ENCODE assay signal across 1 cellular context in genomic region chr2:233854241-233854981, GRCh38.
TF ChIP-seq lines count a peak whose summit lies in the region.

HJURP (minus strand) TSS chr2:233854535; CDS start chr2:233854500, 35 bp downstream.

TF ChIP-seq in K562, 482 proteins besides CTCF, POLR2A, EP300 and RAD21 (continued from another document and continues in another):
- TF ChIP-seq SMC3 (conservative IDR thresholded peaks at IDR 0.05; ENCODE audit: insufficient read depth, low read depth, low read length): no peak
- TF ChIP-seq POLR3G (IDR thresholded peaks at IDR 0.05; ENCODE audit: extremely low read depth, insufficient read length, insufficient replicate concordance): no peak
- no peak for TF ChIP-seq NR2C1 (IDR thresholded peaks at IDR 0.05)
- TF ChIP-seq NR2C1 (tag; IDR thresholded peaks at IDR 0.05): no peak
- TF ChIP-seq CBX8 (IDR thresholded peaks at IDR 0.05; ENCODE audit: borderline replicate concordance, extremely low read depth, low read depth, low read length, poor library complexity, severe bottlenecking): no peak
- no peak for TF ChIP-seq HNRNPK (IDR thresholded peaks at IDR 0.05; ENCODE audit: low read depth, low read length, poor library complexity, severe bottlenecking)
- TF ChIP-seq ZZZ3 (IDR thresholded peaks at IDR 0.05): no peak
- no peak for TF ChIP-seq NFATC3 (IDR thresholded peaks at IDR 0.05)
- peak; percentile 95 for TF ChIP-seq EP400 (IDR thresholded peaks at IDR 0.05)
- no peak for TF ChIP-seq MED1 (CRISPR knock-in tag; IDR thresholded peaks at IDR 0.05; ENCODE audit: borderline replicate concordance)
- TF ChIP-seq VEZF1 (CRISPR knock-in tag; IDR thresholded peaks at IDR 0.05): no peak; the same call in 1 of the 2 replicates
- TF ChIP-seq HMGXB4 (CRISPR knock-in tag; IDR thresholded peaks at IDR 0.05): no peak
- no peak for TF ChIP-seq THRA (IDR thresholded peaks at IDR 0.05)
- no peak for TF ChIP-seq PTTG1 (tag; IDR thresholded peaks at IDR 0.05; ENCODE audit: low read depth)
- no peak for TF ChIP-seq ZKSCAN8 (CRISPR knock-in tag; IDR thresholded peaks at IDR 0.05)
- no peak for TF ChIP-seq ZNF398 (CRISPR knock-in tag; IDR thresholded peaks at IDR 0.05)
- TF ChIP-seq ERF (CRISPR knock-in tag; IDR thresholded peaks at IDR 0.05): no peak
- TF ChIP-seq E2F6 (IDR thresholded peaks at IDR 0.05; ENCODE audit: borderline replicate concordance in 1 of 2, extremely low read depth in 1 of 2, insufficient read depth in 1 of 2, insufficient read length in 1 of 2, low read depth in 1 of 2, low read length in 1 of 2, poor library complexity in 1 of 2, severe bottlenecking in 1 of 2): peak; percentile 85 to 89
- no peak for TF ChIP-seq CCAR2 (IDR thresholded peaks at IDR 0.05; ENCODE audit: low read depth, low read length)
- TF ChIP-seq MBD1 (CRISPR knock-in tag; IDR thresholded peaks at IDR 0.05): no peak
- peak; percentile 82 for TF ChIP-seq ARID4B (CRISPR knock-in tag; IDR thresholded peaks at IDR 0.05)
- TF ChIP-seq MXD1 (CRISPR knock-in tag; IDR thresholded peaks at IDR 0.05; ENCODE audit: borderline replicate concordance, poor library complexity, severe bottlenecking): no peak
- no peak for TF ChIP-seq ZNF445 (CRISPR knock-in tag; IDR thresholded peaks at IDR 0.05; ENCODE audit: low read depth)
- TF ChIP-seq TAF9B (IDR thresholded peaks at IDR 0.05; ENCODE audit: partially characterized antibody): peak; percentile 88
- TF ChIP-seq ARID3B (CRISPR knock-in tag; IDR thresholded peaks at IDR 0.05; ENCODE audit: borderline replicate concordance): no peak
- TF ChIP-seq PKNOX1 (IDR thresholded peaks at IDR 0.05): no peak
- TF ChIP-seq DEAF1 (CRISPR knock-in tag; IDR thresholded peaks at IDR 0.05): no peak
- TF ChIP-seq USF2 (CRISPR knock-in tag; IDR thresholded peaks at IDR 0.05): no peak
- no peak for TF ChIP-seq IRF2 (CRISPR knock-in tag; IDR thresholded peaks at IDR 0.05)
- TF ChIP-seq ZNF263 (CRISPR knock-in tag; IDR thresholded peaks at IDR 0.05; ENCODE audit: borderline replicate concordance): no peak
- no peak for TF ChIP-seq ELF4 (CRISPR knock-in tag; IDR thresholded peaks at IDR 0.05)
- no peak for TF ChIP-seq ETV6 (IDR thresholded peaks at IDR 0.05; ENCODE audit: borderline replicate concordance in 1 of 2, low read depth in 2 of 2, low read length in 1 of 2)
- TF ChIP-seq ETV6 (CRISPR knock-in tag; IDR thresholded peaks at IDR 0.05; ENCODE audit: borderline replicate concordance): no peak
- no peak for TF ChIP-seq MIER1 (IDR thresholded peaks at IDR 0.05; ENCODE audit: low read depth)
- no peak for TF ChIP-seq FOXA1 (IDR thresholded peaks at IDR 0.05; ENCODE audit: borderline replicate concordance)
- TF ChIP-seq C11orf30 (IDR thresholded peaks at IDR 0.05; ENCODE audit: low read depth): peak; percentile 74
- no peak for TF ChIP-seq ZNF583 (CRISPR knock-in tag; IDR thresholded peaks at IDR 0.05)
- TF ChIP-seq ZNF239 (CRISPR knock-in tag; IDR thresholded peaks at IDR 0.05): no peak
- no peak for TF ChIP-seq SRF (CRISPR knock-in tag; IDR thresholded peaks at IDR 0.05)
- TF ChIP-seq SRSF9 (IDR thresholded peaks at IDR 0.05; ENCODE audit: borderline replicate concordance, low read depth, low read length): no peak
- TF ChIP-seq MBD2 (IDR thresholded peaks at IDR 0.05; ENCODE audit: borderline replicate concordance, low read depth): peak; percentile 73
